11 cellular contexts compared by ENCODE assay signal in the genomic region with DNA sequence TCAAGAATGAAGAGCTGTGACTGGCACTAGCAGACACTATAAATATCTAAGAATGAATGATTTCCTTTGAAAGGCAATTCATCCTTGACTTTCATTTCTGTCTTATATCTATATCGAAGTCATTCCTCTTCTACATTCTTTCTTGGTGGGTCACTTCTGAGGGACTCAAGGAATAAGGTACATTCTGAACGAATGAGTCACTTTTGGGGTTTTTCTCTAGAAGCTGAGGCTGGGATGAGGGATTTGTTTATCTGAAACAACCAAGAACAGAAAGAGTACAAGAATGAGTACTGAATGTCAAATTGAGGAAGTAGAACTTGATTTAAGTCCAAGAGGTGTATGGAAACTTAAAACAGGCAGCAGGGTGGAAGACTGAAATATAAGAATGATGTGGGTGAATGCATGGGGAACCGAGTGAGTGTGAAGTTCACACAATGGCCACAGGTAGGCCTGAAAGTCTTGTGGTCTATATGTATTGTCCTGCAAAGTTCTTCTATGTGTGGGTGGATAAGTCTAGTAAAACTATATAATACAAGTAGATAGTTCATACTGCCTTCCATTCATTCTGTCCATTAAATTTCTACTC.
DNase-seq lines count a peak whose midpoint lies in the region; ATAC-seq, FAIRE-seq and TF ChIP-seq lines count a peak whose summit lies in the region.
"Had no signal": no experiment of that assay in that cellular context is flagged by ENCODE, and none has a peak within 500 bp of the region (broad histone marks: within the 10 kb centered on the region; RNA-seq: fewer than 3 reads in every experiment).

No MANE protein-coding gene starts in this region.

- peak; percentile 12 for DNase-seq in GM12878 (ENCODE audit: low read depth, low spot score)
- no peak for DNase-seq in NCI-H187 (lab: John Stamatoyannopoulos, UW)
- no peak for DNase-seq in activated T-cell treated with anti-CD3 and anti-CD28 coated beads, Interleukin-2, amount 50 U/mL, for 48 hours
- no peak for DNase-seq in HK-2 (ENCODE audit: unreplicated experiment)
- DNase-seq in Karpas-422 = no peak
- DNase-seq: heart right ventricle, Kasumi-1 had no signal

- H3K4me1 ChIP-seq in GM12878 (ENCODE audit: control insufficient read depth, insufficient read depth, low read length) (no peaks in the 10 kb centered on the region), Karpas-422 (ENCODE audit: low read length) (no peaks in the 10 kb centered on the region)
- H3K4me1 ChIP-seq: heart right ventricle had no signal

- no peak for FAIRE-seq in GM12878 (lab: Jason Lieb, UNC)

- SMC1A ChIA-PET in GM12878 (lab: Charles Lee; ENCODE audit: uncharacterized antibody, unreplicated experiment) = interaction anchor here (0.7 kb wide), 1 partner anchor 160 kb away, joined by 3 read pairs; no protein-coding TSS in a partner anchor

- TF ChIP-seq EP300 in GM12878 (IDR thresholded peaks at IDR 0.05; ENCODE audit: borderline replicate concordance in 1 of 2, control insufficient read depth in 1 of 2, low read depth in 2 of 2, low read length in 2 of 2) = peak in 1 of 2 experiments; percentile 29; a peak in 1 of 4 replicates

- H3K27ac ChIP-seq in GM12878 (ENCODE audit: control insufficient read depth, insufficient read depth) (no peak overlapping the region), Karpas-422 (ENCODE audit: low read length) (no peak overlapping the region)
- H3K27ac ChIP-seq: heart right ventricle, thoracic aorta had no signal

- 0 out of 6 replicates have a peak, but pooled peaks of 1 of the 3 experiments have one; percentile 5 for TF ChIP-seq CTCF in GM12878 (IDR thresholded peaks at IDR 0.05 in 2 of 3, conservative IDR thresholded peaks at IDR 0.05 in 1 of 3; ENCODE audit: control insufficient read depth in 2 of 3, extremely low read depth in 1 of 3, insufficient read depth in 1 of 3, low read depth in 3 of 3, low read length in 3 of 3)

- H3K36me3 ChIP-seq in GM12878 (ENCODE audit: control insufficient read depth in 2 of 2, insufficient read depth in 2 of 2, low read length in 1 of 2) = no peaks in the 10 kb centered on the region
- H3K36me3 ChIP-seq in Karpas-422 (ENCODE audit: insufficient read depth, low read length) = no peaks in the 10 kb centered on the region
- H3K36me3 ChIP-seq: heart right ventricle, thoracic aorta had no signal

- peak; percentile 82 for ATAC-seq in GM19468 (IDR thresholded peaks at IDR 0.05; ENCODE audit: extremely low read depth, unreplicated experiment)
- ATAC-seq in HG03135 (IDR thresholded peaks at IDR 0.05; ENCODE audit: unreplicated experiment) = peak; percentile 76
- ATAC-seq in GM12878 = peak; percentile 89
- peak; percentile 55 for ATAC-seq in stimulated activated memory B cell treated with anti-CD40 and anti-IgM and Interleukin-4, amounts not matched to agents 10 μg/mL and 1 μg/mL and 100 μg/mL, for 72 hours
- ATAC-seq: heart right ventricle had no signal

- H2AFZ ChIP-seq in GM12878 (ENCODE audit: control insufficient read depth, low read depth, low read length) = no peak overlapping the region
- H2AFZ ChIP-seq in Karpas-422 (ENCODE audit: low read length) = no peak overlapping the region

- H3K9me3 ChIP-seq in GM12878 (replicated peaks; ENCODE audit: control insufficient read depth, insufficient read depth, low read length) = no peaks in the 10 kb centered on the region
- 0 out of 2 replicates have a peak, but pooled peaks cover 4% of the 10 kb centered on the region for H3K9me3 ChIP-seq in Karpas-422 (ENCODE audit: low read length)
- H3K9me3 ChIP-seq: thoracic aorta had no signal

- TF ChIP-seq POLR2A in GM12878 (IDR thresholded peaks at IDR 0.05; ENCODE audit: low read depth, low read length) = no peak

- no peak overlapping the region for H3K27ac Mint-ChIP-seq in stimulated activated memory B cell treated with anti-CD40 and anti-IgM and Interleukin-4, amounts not matched to agents 10 μg/mL and 1 μg/mL and 100 μg/mL, for 72 hours

- CTCF ChIA-PET in GM12878 (lab: Yijun Ruan, JAX) = no interaction called here

- H3K27me3 ChIP-seq in GM12878 (replicated peaks in 1 of 2; ENCODE audit: control insufficient read depth in 2 of 2, insufficient read depth in 2 of 2, low read length in 1 of 2) = no peaks in the 10 kb centered on the region
- H3K27me3 ChIP-seq in Karpas-422 (ENCODE audit: low read length) = no peaks in the 10 kb centered on the region
- H3K27me3 ChIP-seq: heart right ventricle had no signal

- H4K20me1 ChIP-seq in GM12878 (ENCODE audit: control insufficient read depth, insufficient read depth) (no peaks in the 10 kb centered on the region), Karpas-422 (ENCODE audit: insufficient read depth, low read depth, low read length) (no peaks in the 10 kb centered on the region)

- POLR2A ChIA-PET in GM12878 (lab: Charles Lee) = no interaction called here

- H3K4me3 ChIP-seq in GM12878 (no peak overlapping the region), Karpas-422 (ENCODE audit: low read length) (no peak overlapping the region)
- H3K4me3 ChIP-seq: heart right ventricle, thoracic aorta had no signal

- H3K36me3 Mint-ChIP-seq in stimulated activated memory B cell treated with anti-CD40 and anti-IgM and Interleukin-4, amounts not matched to agents 10 μg/mL and 1 μg/mL and 100 μg/mL, for 72 hours = no peaks in the 10 kb centered on the region

- RAD21 ChIA-PET in GM12878 (lab: Charles Lee; ENCODE audit: unreplicated experiment) = no interaction called here

- H3K79me2 ChIP-seq in GM12878 (ENCODE audit: control insufficient read depth, insufficient read depth, low read length) = no peaks in the 10 kb centered on the region
- H3K79me2 ChIP-seq in Karpas-422 (ENCODE audit: low read length) = no peaks in the 10 kb centered on the region

- WGBS in GM12878 (ENCODE audit: insufficient coverage, insufficient replicate concordance, low lambda C conversion rate, missing lambda C conversion rate) = 0% methylated on average over 3 of the region's 3 CpGs

- H3K4me3 Mint-ChIP-seq in stimulated activated memory B cell treated with anti-CD40 and anti-IgM and Interleukin-4, amounts not matched to agents 10 μg/mL and 1 μg/mL and 100 μg/mL, for 72 hours = no peak overlapping the region

- in situ Hi-C loops in GM12878 (cut with MboI) = no loop called here

- H3K9ac ChIP-seq in GM12878 (ENCODE audit: control insufficient read depth, insufficient read depth, low read length) (no peak overlapping the region), Karpas-422 (ENCODE audit: low read length) (no peak overlapping the region)

- H3K4me1 Mint-ChIP-seq in stimulated activated memory B cell treated with anti-CD40 and anti-IgM and Interleukin-4, amounts not matched to agents 10 μg/mL and 1 μg/mL and 100 μg/mL, for 72 hours = no peaks in the 10 kb centered on the region

- no peak overlapping the region for H3K4me2 ChIP-seq in GM12878 (ENCODE audit: control insufficient read depth, insufficient read depth)
- H3K4me2 ChIP-seq in Karpas-422 (ENCODE audit: low read depth, low read length, poor library complexity, severe bottlenecking) = no peak overlapping the region

- no peaks in the 10 kb centered on the region for H3K27me3 Mint-ChIP-seq in stimulated activated memory B cell treated with anti-CD40 and anti-IgM and Interleukin-4, amounts not matched to agents 10 μg/mL and 1 μg/mL and 100 μg/mL, for 72 hours

- peaks cover 6% of the 10 kb centered on the region for H3K9me3 Mint-ChIP-seq in stimulated activated memory B cell treated with anti-CD40 and anti-IgM and Interleukin-4, amounts not matched to agents 10 μg/mL and 1 μg/mL and 100 μg/mL, for 72 hours

- TF ChIP-seq RAD21 in GM12878 (IDR thresholded peaks at IDR 0.05; ENCODE audit: insufficient read depth, low read depth, low read length) = no peak

- BruUV-seq in GM12878 (replicated peaks; lab: Mats Ljungman, UMichigan) = no TSS peak

- H3K9me2 ChIP-seq in Karpas-422 (replicated peaks; ENCODE audit: insufficient read depth, low read length) = no peaks in the 10 kb centered on the region

- intact Hi-C loops in GM12878 (cut with micrococcal nuclease; ENCODE audit: unreplicated experiment) = no loop called here

TF ChIP-seq in GM12878, 131 proteins besides CTCF, POLR2A, EP300 and RAD21 (continues in another document):
- TF ChIP-seq PAX5 (IDR thresholded peaks at IDR 0.05; ENCODE audit: borderline replicate concordance, low read depth, low read length) = no peak
- TF ChIP-seq ZBED1 (IDR thresholded peaks at IDR 0.05; ENCODE audit: borderline replicate concordance) = no peak
- no peak for TF ChIP-seq CHD4 (IDR thresholded peaks at IDR 0.05)
- no peak for TF ChIP-seq ATF7 (IDR thresholded peaks at IDR 0.05; ENCODE audit: low read depth)
- TF ChIP-seq ZZZ3 (IDR thresholded peaks at IDR 0.05; ENCODE audit: control insufficient read depth, insufficient read length, low read depth) = no peak
- peak; percentile 67 for TF ChIP-seq RUNX3 (IDR thresholded peaks at IDR 0.05; ENCODE audit: low read length)
- TF ChIP-seq SPI1 (IDR thresholded peaks at IDR 0.05; ENCODE audit: borderline replicate concordance, insufficient read depth, low read depth, low read length) = peak; percentile 23; the same call in 1 of the 2 replicates
- TF ChIP-seq ETV6 (conservative IDR thresholded peaks at IDR 0.05 in 1 of 2, IDR thresholded peaks at IDR 0.05 in 1 of 2; ENCODE audit: borderline replicate concordance in 1 of 2, low read depth in 1 of 2) = no peak
- TF ChIP-seq RELB (IDR thresholded peaks at IDR 0.05; ENCODE audit: low read depth) = peak; percentile 52; the same call in 1 of the 2 replicates
